In the genomic region with DNA sequence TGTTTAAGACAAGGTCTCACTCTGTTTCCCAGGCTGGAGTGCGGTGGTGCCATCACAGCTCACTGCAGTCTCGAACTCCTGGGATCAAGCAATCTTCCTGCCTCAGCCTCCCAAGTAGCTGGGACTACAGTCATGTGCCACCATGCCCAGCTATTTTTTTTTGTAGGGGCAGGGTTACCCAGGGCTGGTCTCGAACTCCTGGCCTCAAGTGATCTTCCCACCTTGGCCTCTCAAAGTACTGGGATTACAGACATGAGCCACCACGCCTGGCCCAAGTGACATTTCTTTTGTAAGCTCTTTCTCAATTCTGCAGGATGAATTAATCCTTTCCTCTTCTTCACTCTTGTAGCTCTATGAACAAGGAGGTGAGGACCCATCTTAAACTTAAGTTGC, we compare ENCODE assay signal across 1 cellular context. TPM values are rescaled to one million over a fixed set of nuclear protein-coding genes. Genes with fewer than 3 reads are reported as not detected.
"Had no signal": no experiment of that assay in that cellular context is flagged by ENCODE, and none has a peak within 500 bp of the region (broad histone marks: within the 10 kb centered on the region; RNA-seq: fewer than 3 reads in every experiment).

No MANE protein-coding gene starts in this region.

RNA-seq across cellular contexts. Expression of gene ISL2, which starts 23.4 kb away (rescaled TPM):
- total RNA-seq: cardiac septum had no signal
